In genomic region chr9:134689320-134690181, GRCh38 we compare ENCODE assay signal across 8 cellular contexts. TPM values are rescaled to one million over a fixed set of nuclear protein-coding genes. Genes with fewer than 3 reads are reported as not detected.
DNase-seq lines count a peak whose midpoint lies in the region; ATAC-seq and TF ChIP-seq lines count a peak whose summit lies in the region.

No MANE protein-coding gene starts in this region.

- no peaks in the 10 kb centered on the region for H3K36me3 Mint-ChIP-seq in activated CD4-positive, alpha-beta T cell treated with anti-CD3 and anti-CD28 coated beads, Interleukin-2, amount 10 ng/mL, durations not matched to agents 7 days and 5 days (ENCODE audit: low read depth)

- peak; percentile 85 for ATAC-seq in left colon

- peak; percentile 36 to 42 for DNase-seq in activated CD4-positive, alpha-beta T cell treated with anti-CD3 and anti-CD28 coated beads, Interleukin-2, amount 50 U/mL, for 48 hours
- DNase-seq in activated CD4-positive, alpha-beta T cell treated with anti-CD3 and anti-CD28 coated beads, Interleukin-2, amount 10 ng/mL, durations not matched to agents 7 days and 5 days, result no peak
- DNase-seq in NAMALWA (ENCODE audit: low spot score), result peak; percentile 30
- peak; percentile 69 to 71 for DNase-seq in cardiac fibroblast (ENCODE audit: low read depth in 2 of 2)
- DNase-seq in left colon, result peak in 1 of 2 donors; percentile 55
- DNase-seq in superior temporal gyrus (ENCODE audit: extremely low spot score), result peak; percentile 62
- no peak for DNase-seq in activated gamma-delta T cell (lab: John Stamatoyannopoulos, UW)
- no peak for DNase-seq in GF-D8 (lab: John Stamatoyannopoulos, UW)

- peaks cover 5% of the 10 kb centered on the region for H3K27me3 Mint-ChIP-seq in activated CD4-positive, alpha-beta T cell treated with anti-CD3 and anti-CD28 coated beads, Interleukin-2, amount 10 ng/mL, durations not matched to agents 7 days and 5 days

- no peak overlapping the region for H3K4me3 ChIP-seq in cardiac fibroblast (replicated peaks in 1 of 2; ENCODE audit: low read depth in 2 of 2, low read length in 2 of 2)

- H3K4me3 Mint-ChIP-seq in activated CD4-positive, alpha-beta T cell treated with anti-CD3 and anti-CD28 coated beads, Interleukin-2, amount 10 ng/mL, durations not matched to agents 7 days and 5 days, result no peak overlapping the region

- POLR2A ChIA-PET in activated CD4-positive, alpha-beta T cell treated with anti-CD3 and anti-CD28 coated beads, Interleukin-2, amount 10 ng/mL, durations not matched to agents 7 days and 5 days (lab: Charles Lee), result no interaction called here

- CTCF ChIA-PET in activated CD4-positive, alpha-beta T cell treated with anti-CD3 and anti-CD28 coated beads, Interleukin-2, amount 10 ng/mL, durations not matched to agents 7 days and 5 days (lab: Charles Lee), result interaction anchor here (0.6 to 1.3 kb wide), 2 partner anchors 8 to 105 kb away, joined by 3 to 5 read pairs; no protein-coding TSS in a partner anchor

- H3K9me3 Mint-ChIP-seq in activated CD4-positive, alpha-beta T cell treated with anti-CD3 and anti-CD28 coated beads, Interleukin-2, amount 10 ng/mL, durations not matched to agents 7 days and 5 days, result no peaks in the 10 kb centered on the region

- TF ChIP-seq CTCF in cardiac fibroblast (IDR thresholded peaks at IDR 0.05; ENCODE audit: low read depth, low read length), result peak; percentile 88

- intact Hi-C loops in left colon (cut with DNase I, micrococcal nuclease), result no loop called here

- H3K27ac Mint-ChIP-seq in activated CD4-positive, alpha-beta T cell treated with anti-CD3 and anti-CD28 coated beads, Interleukin-2, amount 10 ng/mL, durations not matched to agents 7 days and 5 days, result no peak overlapping the region

- peaks cover 6% of the 10 kb centered on the region for H3K4me1 Mint-ChIP-seq in activated CD4-positive, alpha-beta T cell treated with anti-CD3 and anti-CD28 coated beads, Interleukin-2, amount 10 ng/mL, durations not matched to agents 7 days and 5 days

RNA-seq across cellular contexts. Expression of gene COL5A1, which starts 47.9 kb away (rescaled TPM):
- total RNA-seq in activated CD4-positive, alpha-beta T cell treated with anti-CD3 and anti-CD28 coated beads, Interleukin-2, amount 10 ng/mL, durations not matched to agents 7 days and 5 days, result under 1 TPM; 0.15 to 0.30 TPM
- total RNA-seq in left colon, result 10 to 100 TPM in 1 of 2 donors, 1 to 10 TPM in 1; 5.3 to 17.8 TPM

Comparison
In these comparisons a context has a peak if more than half of its experiments do, and no peak if none do; other contexts are left out.
1. DNase-seq: peak in activated CD4-positive, alpha-beta T cell treated with anti-CD3 and anti-CD28 coated beads, Interleukin-2, amount 50 U/mL, for 48 hours (2 of 2), NAMALWA (single experiment), cardiac fibroblast (2 of 2) and superior temporal gyrus (single experiment); none in activated CD4-positive, alpha-beta T cell treated with anti-CD3 and anti-CD28 coated beads, Interleukin-2, amount 10 ng/mL, durations not matched to agents 7 days and 5 days (single experiment), activated gamma-delta T cell (single experiment) and GF-D8 (single experiment).
2. RNA of gene COL5A1, which starts 47.9 kb away (total RNA-seq): 5.3 to 17.8 TPM in left colon; 0.15 to 0.30 TPM in activated CD4-positive, alpha-beta T cell treated with anti-CD3 and anti-CD28 coated beads, Interleukin-2, amount 10 ng/mL, durations not matched to agents 7 days and 5 days; every median in the first group is over 4 times any median in the second.